1 cellular context compared by ENCODE assay signal in genomic region chr17:10697092-10698081, GRCh38.
TF ChIP-seq lines count a peak whose summit lies in the region.

Gene ADPRM, plus strand, starts transcription at chr17:10697594. Its CDS starts 7,333 bp downstream, at chr17:10704927.
Gene SCO1, minus strand, starts transcription at chr17:10697533. Its CDS starts 26 bp downstream, at chr17:10697507.

TF ChIP-seq in HEK293, 187 proteins besides CTCF, POLR2A, EP300 and RAD21 (continued from another document and continues in another):
- TF ChIP-seq ZNF518A (tag by site-specific recombination; conservative IDR thresholded peaks at IDR 0.05; ENCODE audit: low read depth) (peak; percentile 93), MEIS1 (CRISPR knock-in tag; IDR thresholded peaks at IDR 0.05; ENCODE audit: borderline replicate concordance) (0 out of 2 replicates have a peak, but pooled peaks have one; percentile 4), ZBTB11 (tag by site-specific recombination; conservative IDR thresholded peaks at IDR 0.05; ENCODE audit: low read depth) (peak; percentile 97), SP7 (tag by site-specific recombination; IDR thresholded peaks at IDR 0.05) (peak; percentile 63), REST (tag by site-specific recombination; IDR thresholded peaks at IDR 0.05) (no peak), ZNF580 (tag by site-specific recombination; IDR thresholded peaks at IDR 0.05) (peak; percentile 97), EGR2 (tag by site-specific recombination; IDR thresholded peaks at IDR 0.05; ENCODE audit: low read depth) (no peak; the same call in 1 of the 2 replicates), ZNF777 (tag by site-specific recombination; IDR thresholded peaks at IDR 0.05; ENCODE audit: borderline replicate concordance) (peak; percentile 91), ZBTB20 (tag by site-specific recombination; IDR thresholded peaks at IDR 0.05) (peak; percentile 69; the same call in 1 of the 2 replicates), ZIC2 (tag by site-specific recombination; IDR thresholded peaks at IDR 0.05) (peak; percentile 18; the same call in 1 of the 2 replicates), ZBTB1 (tag by site-specific recombination; IDR thresholded peaks at IDR 0.05) (0 out of 2 replicates have a peak, but pooled peaks have one; percentile 9), INSM2 (tag by site-specific recombination; IDR thresholded peaks at IDR 0.05) (no peak), YY1 (tag by site-specific recombination; IDR thresholded peaks at IDR 0.05) (peak; percentile 47; the same call in 1 of the 2 replicates), ZNF76 (tag by site-specific recombination; IDR thresholded peaks at IDR 0.05; ENCODE audit: borderline replicate concordance, low read depth) (peak; percentile 73), ZBTB10 (tag by site-specific recombination; IDR thresholded peaks at IDR 0.05) (peak; percentile 17; the same call in 1 of the 2 replicates), GLIS2 (tag by site-specific recombination; IDR thresholded peaks at IDR 0.05) (peak; percentile 77), ZBTB48 (tag by site-specific recombination; IDR thresholded peaks at IDR 0.05) (peak; percentile 89), ZBTB17 (tag by site-specific recombination; IDR thresholded peaks at IDR 0.05) (0 out of 2 replicates have a peak, but pooled peaks have one; percentile 10), SP2 (tag by site-specific recombination; IDR thresholded peaks at IDR 0.05) (peak; percentile 97), ZNF280C (tag by site-specific recombination; IDR thresholded peaks at IDR 0.05) (no peak), ZBTB26 (tag by site-specific recombination; optimal IDR thresholded peaks at IDR 0.05) (peak; percentile 63), PRDM10 (tag by site-specific recombination; IDR thresholded peaks at IDR 0.05) (peak; percentile 97), ZNF341 (tag by site-specific recombination; IDR thresholded peaks at IDR 0.05; ENCODE audit: low read depth) (peak; percentile 80), ZBTB7A (tag by site-specific recombination; IDR thresholded peaks at IDR 0.05; ENCODE audit: low read depth) (peak; percentile 54; the same call in 1 of the 2 replicates)
